ENCODE assay signal across 17 cellular contexts in genomic region chr6:158324136-158324535, GRCh38. TPM values are rescaled to one million over a fixed set of nuclear protein-coding genes. Genes with fewer than 3 reads are reported as not detected.
A peak's percentile ranks its signal among the peaks of the same experiment; 100 is the strongest.
DNase-seq lines count a peak whose midpoint lies in the region; ATAC-seq and TF ChIP-seq lines count a peak whose summit lies in the region.
"Had no signal": no experiment of that assay in that cellular context is flagged by ENCODE, and none has a peak within 500 bp of the region (broad histone marks: within the 10 kb centered on the region; RNA-seq: fewer than 3 reads in every experiment).

No MANE protein-coding gene starts in this region.

- 55 to 70% (median 65%) methylated on average over 5 of the region's 5 CpGs for WGBS in heart left ventricle, 4 donors

- H3K4me1 ChIP-seq in heart left ventricle = peaks cover 0 to 32% (median 15%) of the 10 kb centered on the region in 12 donors
- 0 out of 2 replicates have a peak, but pooled peaks cover 3% of the 10 kb centered on the region for H3K4me1 ChIP-seq in HAP-1
- H3K4me1 ChIP-seq: breast epithelium, prostate gland had no signal

- peaks cover 89% of the 10 kb centered on the region for H3K4me1 Mint-ChIP-seq in stimulated activated memory B cell treated with anti-CD40 and anti-IgM and Interleukin-4, amounts not matched to agents 10 μg/mL and 1 μg/mL and 100 μg/mL, for 72 hours

- H3K36me3 Mint-ChIP-seq in stimulated activated memory B cell treated with anti-CD40 and anti-IgM and Interleukin-4, amounts not matched to agents 10 μg/mL and 1 μg/mL and 100 μg/mL, for 72 hours = peaks cover 13% of the 10 kb centered on the region

- no peaks in the 10 kb centered on the region for H3K27me3 Mint-ChIP-seq in stimulated activated memory B cell treated with anti-CD40 and anti-IgM and Interleukin-4, amounts not matched to agents 10 μg/mL and 1 μg/mL and 100 μg/mL, for 72 hours
- H3K27me3 Mint-ChIP-seq: activated naive CD8-positive, alpha-beta T cell; activated T-cell treated with anti-CD3 and anti-CD28 coated beads, Interleukin-2, amount 50 U/mL, for 24 hours; CD8-positive, alpha-beta memory T cell had no signal

- no peak overlapping the region for H3K4me3 Mint-ChIP-seq in stimulated activated memory B cell treated with anti-CD40 and anti-IgM and Interleukin-4, amounts not matched to agents 10 μg/mL and 1 μg/mL and 100 μg/mL, for 72 hours
- H3K4me3 Mint-ChIP-seq: activated naive CD8-positive, alpha-beta T cell; activated T-cell treated with anti-CD3 and anti-CD28 coated beads, Interleukin-2, amount 50 U/mL, for 24 hours; CD8-positive, alpha-beta memory T cell had no signal

- H3K9me3 ChIP-seq in heart left ventricle (no peaks in the 10 kb centered on the region), HAP-1 (no peaks in the 10 kb centered on the region)
- H3K9me3 ChIP-seq: breast epithelium, esophagus squamous epithelium, prostate gland had no signal

- H3K27me3 ChIP-seq in heart left ventricle = no peaks in the 10 kb centered on the region
- no peaks in the 10 kb centered on the region for H3K27me3 ChIP-seq in HAP-1 (ENCODE audit: low read depth)
- H3K27me3 ChIP-seq: breast epithelium, esophagus squamous epithelium had no signal

- no peaks in the 10 kb centered on the region for H3K36me3 ChIP-seq in heart left ventricle
- H3K36me3 ChIP-seq in HAP-1 (replicated peaks) = no peaks in the 10 kb centered on the region
- H3K36me3 ChIP-seq: breast epithelium, esophagus squamous epithelium, prostate gland had no signal

- no peak overlapping the region for H3K4me3 ChIP-seq in heart left ventricle
- H3K4me3 ChIP-seq in foreskin fibroblast (ENCODE audit: low read depth in 1 of 2, low read length in 2 of 2) = no peak overlapping the region
- no peak overlapping the region for H3K4me3 ChIP-seq in HAP-1
- H3K4me3 ChIP-seq: breast epithelium, esophagus squamous epithelium, prostate gland had no signal

- intact Hi-C loops in heart left ventricle (cut with DNase I) (no loop called here), Right ventricle myocardium superior (cut with DNase I) (no loop called here)

- no peaks in the 10 kb centered on the region for H3K9me3 Mint-ChIP-seq in stimulated activated memory B cell treated with anti-CD40 and anti-IgM and Interleukin-4, amounts not matched to agents 10 μg/mL and 1 μg/mL and 100 μg/mL, for 72 hours
- H3K9me3 Mint-ChIP-seq: activated T-cell treated with anti-CD3 and anti-CD28 coated beads, Interleukin-2, amount 50 U/mL, for 24 hours; CD8-positive, alpha-beta memory T cell had no signal

- TF ChIP-seq CTCF in heart left ventricle (IDR thresholded peaks at IDR 0.05) (no peak), foreskin fibroblast (IDR thresholded peaks at IDR 0.05; ENCODE audit: low read depth, low read length) (no peak)

- peak overlapping the region; percentile 9 for H3K27ac Mint-ChIP-seq in stimulated activated memory B cell treated with anti-CD40 and anti-IgM and Interleukin-4, amounts not matched to agents 10 μg/mL and 1 μg/mL and 100 μg/mL, for 72 hours
- H3K27ac Mint-ChIP-seq: activated naive CD8-positive, alpha-beta T cell; activated T-cell treated with anti-CD3 and anti-CD28 coated beads, Interleukin-2, amount 50 U/mL, for 24 hours had no signal

- ATAC-seq in heart left ventricle (peak in 3 of 4 donors; percentile 74 to 79 (median 75)), Right ventricle myocardium superior (ENCODE audit: poor library complexity) (no peak)
- no peak for ATAC-seq in stimulated activated memory B cell treated with anti-CD40 and anti-IgM and Interleukin-4, amounts not matched to agents 10 μg/mL and 1 μg/mL and 100 μg/mL, for 72 hours

- no peak overlapping the region for H3K27ac ChIP-seq in heart left ventricle
- H3K27ac ChIP-seq: breast epithelium, prostate gland had no signal

- in situ Hi-C loops in HAP-1 (cut with MboI; ENCODE audit: low sequenced_read_pairs) = no loop called here

- no peak for TF ChIP-seq POLR2A in heart left ventricle (IDR thresholded peaks at IDR 0.05)

- DNase-seq in heart left ventricle (no peak), Right ventricle myocardium superior (no peak), RPMI7951 (ENCODE audit: low read depth) (peak; percentile 35), foreskin fibroblast (peak; percentile 56 to 65), activated gamma-delta T cell treated with Interleukin-2 at 50 U/mL for 16 hours (no peak), HAP-1 (ENCODE audit: low spot score in 2 of 2) (no peak), RPMI8226 (no peak)
- DNase-seq: activated CD4-positive, alpha-beta T cell treated with anti-CD3 and anti-CD28 coated beads, Interleukin-2, amount 50 U/mL, for 4 hours; activated T-cell treated with anti-CD3 and anti-CD28 coated beads, Interleukin-2, amount 50 U/mL, for 24 hours; CD8-positive, alpha-beta memory T cell; esophagus squamous epithelium; NCI-H2081; NCI-H524 treated with DMSO at 0.1 percent for 48 hours had no signal

RNA-seq across cellular contexts. Expression of gene TULP4, which starts 11.9 kb away (rescaled TPM):
- 100 to 1,000 TPM in 5 of 9 donors, 10 to 100 TPM in 4; 84.5 to 134 (median 100) TPM for total RNA-seq in heart left ventricle
- polyA plus RNA-seq in heart left ventricle = 10 to 100 TPM in 1 of 2 donors, 1 to 10 TPM in 1; 9.6 to 16.2 TPM
- 98.2 TPM for total RNA-seq in Right ventricle myocardium superior
- total RNA-seq in RPMI7951 (2014; rRNA removed; shearing (Covaris generic)) = 49.3 and 62.1 TPM in 2 replicates

Comparison
In these comparisons a context has a peak if more than half of its experiments do, and no peak if none do; other contexts are left out.
1. ATAC-seq: peak in heart left ventricle (3 of 4); none in Right ventricle myocardium superior (single experiment) and stimulated activated memory B cell treated with anti-CD40 and anti-IgM and Interleukin-4, amounts not matched to agents 10 μg/mL and 1 μg/mL and 100 μg/mL, for 72 hours (single experiment).
2. DNase-seq: peak in RPMI7951 (single experiment) and foreskin fibroblast (2 of 2); none in heart left ventricle (0 of 5), Right ventricle myocardium superior (single experiment), activated gamma-delta T cell treated with Interleukin-2 at 50 U/mL for 16 hours (single experiment), HAP-1 (0 of 2) and RPMI8226 (single experiment).